8 cellular contexts compared by ENCODE assay signal in genomic region chr20:51800132-51800721, GRCh38. TPM values are rescaled to one million over a fixed set of nuclear protein-coding genes. Genes with fewer than 3 reads are reported as not detected.
DNase-seq lines count a peak whose midpoint lies in the region; ATAC-seq and TF ChIP-seq lines count a peak whose summit lies in the region.

No MANE protein-coding gene starts in this region.

- H3K27ac ChIP-seq in cardiac muscle cell = peak overlapping the region; percentile 32

- H3K36me3 ChIP-seq in cardiac muscle cell = no peaks in the 10 kb centered on the region

- no peaks in the 10 kb centered on the region for H3K36me3 Mint-ChIP-seq in natural killer cell

- peaks cover 32% of the 10 kb centered on the region for H3K4me1 ChIP-seq in cardiac muscle cell (ENCODE audit: low read depth)

- no peaks in the 10 kb centered on the region for H3K9me3 Mint-ChIP-seq in natural killer cell

- intact Hi-C loops in cardiac septum (cut with DNase I) (loop anchor here (5.0 kb wide), 1 partner anchor 282 kb away; no protein-coding TSS in a partner anchor), natural killer cell (cut with micrococcal nuclease) (loop anchor here (1.0 kb wide), 1 partner anchor 283 kb away; no protein-coding TSS in a partner anchor)

- no peaks in the 10 kb centered on the region for H3K27me3 ChIP-seq in cardiac muscle cell

- peaks cover 12 to 20% of the 10 kb centered on the region in 2 donors for H3K4me1 Mint-ChIP-seq in natural killer cell

- no peaks in the 10 kb centered on the region for H3K9me3 ChIP-seq in cardiac muscle cell (ENCODE audit: low read depth)

- peak; percentile 52 to 89 (median 69) for ATAC-seq in natural killer cell
- no peak for ATAC-seq in GM21576 (IDR thresholded peaks at IDR 0.05; ENCODE audit: unreplicated experiment)

- peak; percentile 97 for TF ChIP-seq CTCF in cardiac muscle cell (IDR thresholded peaks at IDR 0.05; ENCODE audit: low read depth, low read length)
- peak; percentile 92 for TF ChIP-seq CTCF in epithelial cell of esophagus (IDR thresholded peaks at IDR 0.05; ENCODE audit: insufficient read depth, low read depth, low read length, missing control alignments)
- peak; percentile 84 for TF ChIP-seq CTCF in natural killer cell (IDR thresholded peaks at IDR 0.05)

- H3K4me3 ChIP-seq in cardiac muscle cell = peak overlapping the region; percentile 79
- peak overlapping the region; percentile 38 for H3K4me3 ChIP-seq in epithelial cell of esophagus (ENCODE audit: low read length)

- peaks cover 0 to 29% of the 10 kb centered on the region in 2 donors for H3K27me3 Mint-ChIP-seq in natural killer cell (ENCODE audit: low read depth in 2 of 2)

- peak overlapping the region in 1 of 2 donors; percentile 60 for H3K27ac Mint-ChIP-seq in natural killer cell

- peak overlapping the region; percentile 87 for H3K4me3 Mint-ChIP-seq in natural killer cell

- peak; percentile 57 to 91 for DNase-seq in cardiac muscle cell (ENCODE audit: low read depth in 1 of 2, low spot score in 1 of 2)
- no peak for DNase-seq in cardiac septum (ENCODE audit: low spot score)
- DNase-seq in NCI-H524 treated with DMSO at 0.1 percent for 48 hours (lab: John Stamatoyannopoulos, UW) = peak; percentile 6
- DNase-seq in activated CD8-positive, alpha-beta memory T cell treated with anti-CD3 and anti-CD28 coated beads, Interleukin-2, amount 50 U/mL, for 4 hours = peak; percentile 58
- DNase-seq in epithelial cell of esophagus (ENCODE audit: low read depth) = peak; percentile 56
- DNase-seq in natural killer cell = peak; percentile 72
- DNase-seq in stimulated activated naive CD4-positive, alpha-beta T cell treated with Interleukin-2 at 50 U/mL for 16 hours (lab: John Stamatoyannopoulos, UW) = peak; percentile 20

RNA-seq across cellular contexts. Expression of gene SALL4, which starts 2.1 kb away (rescaled TPM):
- total RNA-seq in cardiac muscle cell (22.2 and 49.5 TPM in 2 replicates), cardiac septum (0.08 TPM), natural killer cell (1 to 10 TPM in 1 of 3 donors, under 1 TPM in 2; 0.33 to 2.9 (median 0.42) TPM)
- polyA plus RNA-seq in cardiac muscle cell = 13.6 and 24.0 TPM in 2 replicates

RNA-seq across cellular contexts. Expression of gene ATP9A, which starts 32.0 kb away (rescaled TPM):
- 15.2 and 16.9 TPM in 2 replicates for total RNA-seq in cardiac muscle cell
- polyA plus RNA-seq in cardiac muscle cell = 11.3 and 13.2 TPM in 2 replicates
- total RNA-seq in cardiac septum = 25.4 TPM
- 10 to 100 TPM in 1 of 3 donors, 1 to 10 TPM in 2; 1.4 to 46.8 (median 1.9) TPM for total RNA-seq in natural killer cell
